In the genomic region with DNA sequence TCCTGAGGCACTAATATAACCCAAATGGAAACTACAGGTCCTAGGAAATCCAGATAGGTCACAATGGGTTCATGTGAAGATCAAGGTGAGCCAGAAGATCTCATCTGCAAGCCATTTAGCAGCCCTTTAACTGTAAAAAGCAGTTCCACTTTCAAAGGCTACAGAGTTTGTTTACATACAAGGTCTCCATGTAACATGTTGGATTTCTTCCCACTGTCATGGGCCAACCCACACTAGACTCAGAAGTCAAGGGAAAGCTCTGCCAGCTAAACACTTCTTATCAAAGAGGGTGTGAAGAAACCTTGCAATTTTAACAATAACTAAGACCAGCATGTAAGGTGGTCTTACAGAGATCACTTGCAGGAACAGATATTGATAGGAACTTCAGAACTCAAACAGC, we compare ENCODE assay signal across 17 cellular contexts.
"Had no signal": no experiment of that assay in that cellular context is flagged by ENCODE, and none has a peak within 500 bp of the region (broad histone marks: within the 10 kb centered on the region; RNA-seq: fewer than 3 reads in every experiment).

No MANE protein-coding gene starts in this region.

- H3K36me3 ChIP-seq: prostate gland had no signal

- DNase-seq: activated CD4-positive, alpha-beta memory T cell treated with anti-CD3 and anti-CD28 coated beads, Interleukin-2, amount 10 ng/mL, durations not matched to agents 7 days and 5 days; activated gamma-delta T cell treated with Interleukin-2 at 50 U/mL for 16 hours; activated naive CD8-positive, alpha-beta T cell treated with anti-CD3 and anti-CD28 coated beads, Interleukin-2, amount 10 ng/mL, durations not matched to agents 7 days and 5 days; activated T-cell treated with anti-CD3 and anti-CD28 coated beads, Interleukin-2, amount 50 U/mL, for 48 hours; anterior cingulate cortex; effector CD4-positive, alpha-beta T cell; immature natural killer cell; mesendoderm; nephron progenitor cell; spleen; stimulated activated CD4-positive, alpha-beta T cell treated with anti-CD3 and anti-CD28 coated beads, Interleukin-1b, Interleukin-23, amount 100 ng/mL, for 48 hours; stimulated activated naive B cell treated with anti-CD40 and anti-IgM and Interleukin-4, amounts not matched to agents 10 μg/mL and 1 μg/mL and 100 μg/mL, for 72 hours; SW 1271; trophoblast cell had no signal

- H3K4me3 ChIP-seq: coronary artery, prostate gland, spleen had no signal

- H3K27ac Mint-ChIP-seq: activated CD4-positive, alpha-beta memory T cell treated with anti-CD3 and anti-CD28 coated beads, Interleukin-2, amount 10 ng/mL, durations not matched to agents 7 days and 5 days; activated naive CD8-positive, alpha-beta T cell treated with anti-CD3 and anti-CD28 coated beads, Interleukin-2, amount 10 ng/mL, durations not matched to agents 7 days and 5 days; nephron progenitor cell; stimulated activated naive B cell treated with anti-CD40 and anti-IgM and Interleukin-4, amounts not matched to agents 10 μg/mL and 1 μg/mL and 100 μg/mL, for 72 hours had no signal

- H3K27me3 Mint-ChIP-seq: activated CD4-positive, alpha-beta memory T cell treated with anti-CD3 and anti-CD28 coated beads, Interleukin-2, amount 10 ng/mL, durations not matched to agents 7 days and 5 days; activated naive CD8-positive, alpha-beta T cell treated with anti-CD3 and anti-CD28 coated beads, Interleukin-2, amount 10 ng/mL, durations not matched to agents 7 days and 5 days; stimulated activated naive B cell treated with anti-CD40 and anti-IgM and Interleukin-4, amounts not matched to agents 10 μg/mL and 1 μg/mL and 100 μg/mL, for 72 hours had no signal

- ATAC-seq: sciatic nerve had no signal

- H3K4me3 Mint-ChIP-seq: activated CD4-positive, alpha-beta memory T cell treated with anti-CD3 and anti-CD28 coated beads, Interleukin-2, amount 10 ng/mL, durations not matched to agents 7 days and 5 days; activated naive CD8-positive, alpha-beta T cell treated with anti-CD3 and anti-CD28 coated beads, Interleukin-2, amount 10 ng/mL, durations not matched to agents 7 days and 5 days; immature natural killer cell; nephron progenitor cell; stimulated activated naive B cell treated with anti-CD40 and anti-IgM and Interleukin-4, amounts not matched to agents 10 μg/mL and 1 μg/mL and 100 μg/mL, for 72 hours had no signal

- H3K4me1 ChIP-seq: prostate gland had no signal

- H3K9me3 Mint-ChIP-seq: activated CD4-positive, alpha-beta memory T cell treated with anti-CD3 and anti-CD28 coated beads, Interleukin-2, amount 10 ng/mL, durations not matched to agents 7 days and 5 days; activated naive CD8-positive, alpha-beta T cell treated with anti-CD3 and anti-CD28 coated beads, Interleukin-2, amount 10 ng/mL, durations not matched to agents 7 days and 5 days; immature natural killer cell; nephron progenitor cell; stimulated activated naive B cell treated with anti-CD40 and anti-IgM and Interleukin-4, amounts not matched to agents 10 μg/mL and 1 μg/mL and 100 μg/mL, for 72 hours had no signal

- H3K27ac ChIP-seq: coronary artery, prostate gland, spleen had no signal

- H3K27me3 ChIP-seq: spleen had no signal

- H3K9me3 ChIP-seq: prostate gland, spleen had no signal
